Comparison of ENCODE assay signal across 7 cellular contexts in genomic region chr1:89299739-89300463, GRCh38. TPM values are rescaled to one million over a fixed set of nuclear protein-coding genes. Genes with fewer than 3 reads are reported as not detected.
DNase-seq lines count a peak whose midpoint lies in the region; ATAC-seq lines count a peak whose summit lies in the region.
"Not testable (repeated sequence)": the region's sequence is repeated elsewhere in the genome, so short reads cannot be mapped to it uniquely, and the experiment has no call there.

No MANE protein-coding gene starts in this region.

- not testable (repeated sequence) for H3K9me3 Mint-ChIP-seq in activated T-cell treated with anti-CD3 and anti-CD28 coated beads, Interleukin-2, amount 50 U/mL, for 72 hours

- H3K27ac Mint-ChIP-seq in activated T-cell treated with anti-CD3 and anti-CD28 coated beads, Interleukin-2, amount 50 U/mL, for 72 hours: peak overlapping the region; percentile 86

- ATAC-seq in GM18508 (IDR thresholded peaks at IDR 0.05; ENCODE audit: insufficient read depth, unreplicated experiment) (peak; percentile 71), GM19452 (IDR thresholded peaks at IDR 0.05; ENCODE audit: unreplicated experiment) (peak; percentile 89), HG02588 (IDR thresholded peaks at IDR 0.05; ENCODE audit: unreplicated experiment) (peak; percentile 89), HG03095 (IDR thresholded peaks at IDR 0.05; ENCODE audit: unreplicated experiment) (peak; percentile 96), HG03575 (IDR thresholded peaks at IDR 0.05; ENCODE audit: extremely low read depth, insufficient number of reproducible peaks, low FRiP score, unreplicated experiment) (peak; percentile 64)
- peak; percentile 97 for ATAC-seq in activated T-cell treated with anti-CD3 and anti-CD28 coated beads, Interleukin-2, amount 50 U/mL, for 72 hours (replicated peaks in 1 of 2)

- H3K4me1 Mint-ChIP-seq in activated T-cell treated with anti-CD3 and anti-CD28 coated beads, Interleukin-2, amount 50 U/mL, for 72 hours (ENCODE audit: low read depth): peaks cover 66% of the 10 kb centered on the region

- H3K36me3 Mint-ChIP-seq in activated T-cell treated with anti-CD3 and anti-CD28 coated beads, Interleukin-2, amount 50 U/mL, for 72 hours (ENCODE audit: insufficient read depth in 2 of 2): not testable (repeated sequence)

- not testable (repeated sequence) for H3K27me3 Mint-ChIP-seq in activated T-cell treated with anti-CD3 and anti-CD28 coated beads, Interleukin-2, amount 50 U/mL, for 72 hours (ENCODE audit: low read depth)

- DNase-seq in activated T-cell treated with anti-CD3 and anti-CD28 coated beads, Interleukin-2, amount 50 U/mL, for 72 hours: peak; percentile 46 to 52
- peak; percentile 34 for DNase-seq in kidney glomerular epithelial cell (lab: John Stamatoyannopoulos, UW)

- peak overlapping the region; percentile 12 to 64 for H3K4me3 Mint-ChIP-seq in activated T-cell treated with anti-CD3 and anti-CD28 coated beads, Interleukin-2, amount 50 U/mL, for 72 hours

RNA-seq across cellular contexts. Expression of gene GBP5, which starts 27.2 kb away (rescaled TPM):
- total RNA-seq in activated T-cell treated with anti-CD3 and anti-CD28 coated beads, Interleukin-2, amount 50 U/mL, for 72 hours: 100 to 1,000 TPM; 135 to 209 TPM

Comparison
In these comparisons a context has a peak if more than half of its experiments do, and no peak if none do; other contexts are left out.
1. Peak in every context shown above with its lines: DNase-seq and ATAC-seq.